11 cellular contexts compared by ENCODE assay signal in genomic region chr10:48604039-48604407, GRCh38. TPM values are rescaled to one million over a fixed set of nuclear protein-coding genes. Genes with fewer than 3 reads are reported as not detected.
DNase-seq lines count a peak whose midpoint lies in the region; ATAC-seq, FAIRE-seq and TF ChIP-seq lines count a peak whose summit lies in the region.
"Had no signal": no experiment of that assay in that cellular context is flagged by ENCODE, and none has a peak within 500 bp of the region (broad histone marks: within the 10 kb centered on the region; RNA-seq: fewer than 3 reads in every experiment).

No MANE protein-coding gene starts in this region.

- DNase-seq in activated effector memory CD4-positive, alpha-beta T cell treated with anti-CD3 and anti-CD28 coated beads, Interleukin-2, amount 50 U/mL, for 16 hours, result peak; percentile 52
- DNase-seq in activated effector memory CD4-positive, alpha-beta T cell treated with Interleukin-2 at 50 U/mL for 16 hours, result no peak
- no peak for DNase-seq in bronchial epithelial cell (ENCODE audit: low read depth)
- DNase-seq in mesenchymal stem cell, result peak; percentile 32
- DNase-seq in upper lobe of left lung, result peak; percentile 15 to 16
- DNase-seq in NCI-H226, result no peak
- DNase-seq in amygdala (lab: John Stamatoyannopoulos, UW), result no peak
- DNase-seq: activated gamma-delta T cell treated with Interleukin-2 at 50 U/mL for 16 hours, NCI-H1417 treated with DMSO at 0.1 percent for 48 hours, small intestine had no signal

- TF ChIP-seq EP300 in upper lobe of left lung (IDR thresholded peaks at IDR 0.05), result no peak

- peak overlapping the region; percentile 61 to 93 for H3K4ac ChIP-seq in mesenchymal stem cell (ENCODE audit: low read depth in 1 of 2, low read length in 2 of 2)

- no peaks in the 10 kb centered on the region for H3K9me3 ChIP-seq in mesenchymal stem cell (ENCODE audit: control insufficient read depth, low read length)
- H3K9me3 ChIP-seq in upper lobe of left lung, result no peaks in the 10 kb centered on the region

- H3K4me3 ChIP-seq in bronchial epithelial cell (ENCODE audit: low read depth, low read length) (peak overlapping the region; percentile 47), mesenchymal stem cell (ENCODE audit: insufficient read depth in 1 of 2, low read depth in 1 of 2, low read length in 2 of 2) (peak overlapping the region; percentile 22 to 97), upper lobe of left lung (peak overlapping the region in 2 of 4 donors; percentile 37 to 48)

- peak overlapping the region; percentile 44 to 51 for H2BK12ac ChIP-seq in mesenchymal stem cell (ENCODE audit: low read length in 2 of 2)

- ATAC-seq in upper lobe of left lung (ENCODE audit: low FRiP score in 2 of 2) (no peak), GM21526 (IDR thresholded peaks at IDR 0.05; ENCODE audit: low FRiP score, unreplicated experiment) (no peak)

- H4K8ac ChIP-seq in mesenchymal stem cell (ENCODE audit: low read length), result no peak overlapping the region

- no peak for FAIRE-seq in bronchial epithelial cell (lab: Jason Lieb, UNC)
- FAIRE-seq: small intestine had no signal

- H3K79me1 ChIP-seq in mesenchymal stem cell (replicated peaks; ENCODE audit: low read length, poor library complexity, severe bottlenecking), result peaks cover 8% of the 10 kb centered on the region

- TF ChIP-seq POLR2A in upper lobe of left lung (IDR thresholded peaks at IDR 0.05), result no peak

- no peak overlapping the region for H2AK5ac ChIP-seq in mesenchymal stem cell (ENCODE audit: low read length, severe bottlenecking)

- H2BK5ac ChIP-seq in mesenchymal stem cell (ENCODE audit: low read depth, low read length, poor library complexity, severe bottlenecking), result no peak overlapping the region

- no peak for TF ChIP-seq CTCF in bronchial epithelial cell (IDR thresholded peaks at IDR 0.05; ENCODE audit: insufficient read depth, low read length, severe bottlenecking)
- no peak for TF ChIP-seq CTCF in upper lobe of left lung (IDR thresholded peaks at IDR 0.05)

- WGBS in mesenchymal stem cell, result 47% methylated on average over 7 of the region's 7 CpGs
- WGBS in upper lobe of left lung, 2 donors, result 59 to 73% methylated on average over 7 of the region's 7 CpGs

- H3K4me1 ChIP-seq in mesenchymal stem cell (ENCODE audit: control insufficient read depth, insufficient read depth, low read depth, low read length) (peaks cover 34% of the 10 kb centered on the region), upper lobe of left lung (peaks cover 9 to 31% (median 15%) of the 10 kb centered on the region in 4 donors)

- H3K27ac ChIP-seq in mesenchymal stem cell (ENCODE audit: low read length, poor library complexity, severe bottlenecking) (no peak overlapping the region), upper lobe of left lung (no peak overlapping the region)

- no peak overlapping the region for H2AFZ ChIP-seq in mesenchymal stem cell (ENCODE audit: low read depth, low read length)

- H4K91ac ChIP-seq in mesenchymal stem cell (ENCODE audit: low read length), result peak overlapping the region; percentile 14

- H3K36me3 ChIP-seq in bronchial epithelial cell (ENCODE audit: control insufficient read depth, insufficient read depth, low read length), result no peaks in the 10 kb centered on the region
- peaks cover 0 to 22% of the 10 kb centered on the region in 2 experiments for H3K36me3 ChIP-seq in mesenchymal stem cell (ENCODE audit: control insufficient read depth in 1 of 2, insufficient read depth in 2 of 2, low read depth in 1 of 2, low read length in 2 of 2)
- H3K36me3 ChIP-seq in upper lobe of left lung, result no peaks in the 10 kb centered on the region

- peak overlapping the region; percentile 90 for H3K4me2 ChIP-seq in mesenchymal stem cell (ENCODE audit: low read length, poor library complexity, severe bottlenecking)

- peak overlapping the region; percentile 94 for H3K9ac ChIP-seq in mesenchymal stem cell (ENCODE audit: low read length)

- peak overlapping the region in 1 of 2 experiments; percentile 99 for H3K14ac ChIP-seq in mesenchymal stem cell (ENCODE audit: low read length in 2 of 2)

- H3K18ac ChIP-seq in mesenchymal stem cell (ENCODE audit: low read depth in 1 of 2, low read length in 2 of 2), result peak overlapping the region; percentile 31 to 95

- H3K27me3 ChIP-seq in bronchial epithelial cell (ENCODE audit: control insufficient read depth, insufficient read depth, low read length) (no peaks in the 10 kb centered on the region), mesenchymal stem cell (ENCODE audit: control insufficient read depth in 1 of 2, insufficient read depth in 1 of 2, low read length in 2 of 2) (no peaks in the 10 kb centered on the region), upper lobe of left lung (peaks cover 0 to 5% (median 0%) of the 10 kb centered on the region in 4 donors)

- H3K23ac ChIP-seq in mesenchymal stem cell (ENCODE audit: low read length in 2 of 2), result no peak overlapping the region

- H2BK120ac ChIP-seq in mesenchymal stem cell (ENCODE audit: low read depth, low read length), result peak overlapping the region; percentile 12

- no peak overlapping the region for H2BK15ac ChIP-seq in mesenchymal stem cell (ENCODE audit: low read depth, poor library complexity, severe bottlenecking)

RNA-seq across cellular contexts. Expression of gene ARHGAP22, which starts 0.8 kb away (rescaled TPM):
- total RNA-seq in bronchial epithelial cell (4.9 and 9.0 TPM in 2 replicates), upper lobe of left lung (10 to 100 TPM in 1 of 6 donors, 1 to 10 TPM in 5; 1.4 to 25.1 (median 7.1) TPM)
- polyA plus RNA-seq in mesenchymal stem cell (2013, experiment 1 of 2), result 14.3 TPM
- 14.4 TPM for polyA plus RNA-seq in mesenchymal stem cell (2013, experiment 2 of 2)

Comparison
In these comparisons a context has a peak if more than half of its experiments do, and no peak if none do; other contexts are left out.
1. DNase-seq: peak in activated effector memory CD4-positive, alpha-beta T cell treated with anti-CD3 and anti-CD28 coated beads, Interleukin-2, amount 50 U/mL, for 16 hours (single experiment), mesenchymal stem cell (single experiment) and upper lobe of left lung (2 of 2); none in activated effector memory CD4-positive, alpha-beta T cell treated with Interleukin-2 at 50 U/mL for 16 hours (single experiment), bronchial epithelial cell (single experiment), NCI-H226 (single experiment) and amygdala (0 of 56).